In the genomic region with DNA sequence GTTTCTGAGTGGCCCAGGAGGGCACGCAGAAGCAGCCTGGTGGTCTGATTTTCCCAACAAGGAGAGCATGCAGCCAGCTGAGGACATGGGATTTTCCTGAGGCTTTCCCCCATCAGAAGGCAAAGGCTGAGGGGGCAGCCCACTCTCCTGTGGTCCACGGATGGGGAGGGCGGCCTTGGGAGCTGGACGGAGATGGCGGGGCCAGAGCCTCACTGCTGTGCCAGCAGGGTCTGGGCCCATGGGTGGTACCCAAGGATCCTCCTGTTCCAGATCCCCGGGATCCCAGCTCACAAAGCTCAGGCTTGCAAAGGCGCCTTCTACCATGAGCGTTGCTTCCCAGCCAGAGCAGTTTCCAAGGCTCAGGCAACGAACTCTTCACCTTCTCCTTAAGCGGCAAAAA, we compare ENCODE assay signal across 19 cellular contexts. TPM values are rescaled to one million over a fixed set of nuclear protein-coding genes. Genes with fewer than 3 reads are reported as not detected.
DNase-seq lines count a peak whose midpoint lies in the region; ATAC-seq, FAIRE-seq and TF ChIP-seq lines count a peak whose summit lies in the region.
"Had no signal": no experiment of that assay in that cellular context is flagged by ENCODE, and none has a peak within 500 bp of the region (broad histone marks: within the 10 kb centered on the region; RNA-seq: fewer than 3 reads in every experiment).

No MANE protein-coding gene starts in this region.

- H3K9me3 Mint-ChIP-seq in neural progenitor cell = no peaks in the 10 kb centered on the region
- no peaks in the 10 kb centered on the region for H3K9me3 Mint-ChIP-seq in stimulated activated naive B cell treated with anti-CD40 and anti-IgM and Interleukin-4, amounts not matched to agents 10 μg/mL and 1 μg/mL and 100 μg/mL, for 72 hours
- H3K9me3 Mint-ChIP-seq: CD4-positive, alpha-beta memory T cell; HFFc6 had no signal

- no peak overlapping the region for H3K4me3 Mint-ChIP-seq in neural progenitor cell
- no peak overlapping the region for H3K4me3 Mint-ChIP-seq in stimulated activated naive B cell treated with anti-CD40 and anti-IgM and Interleukin-4, amounts not matched to agents 10 μg/mL and 1 μg/mL and 100 μg/mL, for 72 hours
- H3K4me3 Mint-ChIP-seq: CD4-positive, alpha-beta memory T cell; HFFc6 had no signal

- H2BK5ac ChIP-seq in H1 (ENCODE audit: low read depth, low read length) = no peak overlapping the region

- H3F3A ChIP-seq in neural progenitor cell (ENCODE audit: low read depth) = no peaks in the 10 kb centered on the region

- H2BK120ac ChIP-seq in H1 (replicated peaks; ENCODE audit: low read depth, low read length) = no peak overlapping the region

- no peak overlapping the region for H3K14ac ChIP-seq in H1 (ENCODE audit: insufficient read length)

- H3K18ac ChIP-seq in H1 (ENCODE audit: extremely low read depth, low read length) = no peak overlapping the region

- H3K23ac ChIP-seq in H1 (ENCODE audit: insufficient read length) = no peak overlapping the region

- no peak overlapping the region for H4K5ac ChIP-seq in H1 (ENCODE audit: insufficient read length, low read depth, low read length)

- no peak overlapping the region for H2BK20ac ChIP-seq in H1 (ENCODE audit: low read length)

- DNase-seq in H1 (ENCODE audit: low read depth in 1 of 2, low spot score in 2 of 2) (no peak), neural progenitor cell (ENCODE audit: low spot score) (no peak), small intestine (no peak)
- DNase-seq in stimulated activated naive B cell treated with anti-CD40 and anti-IgM and Interleukin-4, amounts not matched to agents 10 μg/mL and 1 μg/mL and 100 μg/mL, for 72 hours = no peak
- DNase-seq: CD4-positive, alpha-beta memory T cell; DMS79; HCEC 1CT; HFFc6 had no signal

- H3K27me3 Mint-ChIP-seq in neural progenitor cell (ENCODE audit: insufficient read depth, low read depth) = peaks cover 15% of the 10 kb centered on the region
- peaks cover 9 to 36% of the 10 kb centered on the region in 2 donors for H3K27me3 Mint-ChIP-seq in stimulated activated naive B cell treated with anti-CD40 and anti-IgM and Interleukin-4, amounts not matched to agents 10 μg/mL and 1 μg/mL and 100 μg/mL, for 72 hours

- peak overlapping the region; percentile 54 for H3K27ac Mint-ChIP-seq in neural progenitor cell
- no peak overlapping the region for H3K27ac Mint-ChIP-seq in stimulated activated naive B cell treated with anti-CD40 and anti-IgM and Interleukin-4, amounts not matched to agents 10 μg/mL and 1 μg/mL and 100 μg/mL, for 72 hours
- H3K27ac Mint-ChIP-seq: HFFc6 had no signal

- no peak overlapping the region for H2BK15ac ChIP-seq in H1 (ENCODE audit: low read length)

- peak overlapping the region; percentile 15; the same call in 1 of the 2 replicates for H2AFZ ChIP-seq in KMS-11 (ENCODE audit: low read depth)
- H2AFZ ChIP-seq in H1 (ENCODE audit: low read length) = no peak overlapping the region
- no peak overlapping the region for H2AFZ ChIP-seq in neural progenitor cell (replicated peaks)

- H3K9ac ChIP-seq in KMS-11 = no peak overlapping the region
- no peak overlapping the region for H3K9ac ChIP-seq in H1 (replicated peaks in 1 of 4; ENCODE audit: extremely low read depth in 1 of 4, low read depth in 3 of 4, low read length in 3 of 4)
- no peak overlapping the region for H3K9ac ChIP-seq in neural progenitor cell

- CTCF ChIA-PET in H1 (lab: Charles Lee; ENCODE audit: partially characterized antibody) = interaction anchor here (0.8 to 3.5 kb wide), 11 partner anchors 10 to 227 kb away, joined by 3 to 19 read pairs (median 4); no protein-coding TSS in a partner anchor

- no peak overlapping the region for H2AK5ac ChIP-seq in H1 (ENCODE audit: low read depth, low read length)

- H3K4me3 ChIP-seq in KMS-11 (IDR thresholded peaks at IDR 0.05; ENCODE audit: insufficient read depth, low read depth, low read length) = no peak overlapping the region
- no peak overlapping the region for H3K4me3 ChIP-seq in H1 (ENCODE audit: extremely low read depth in 1 of 4, insufficient read depth in 2 of 4, low read depth in 3 of 4, low read length in 4 of 4)
- H3K4me3 ChIP-seq in neural progenitor cell = no peak overlapping the region
- no peak overlapping the region for H3K4me3 ChIP-seq in small intestine (ENCODE audit: low read depth in 1 of 2, low read length in 2 of 2)
- H3K4me3 ChIP-seq: A549, GM12878, K562 had no signal

- H3K36me3 ChIP-seq in KMS-11 (ENCODE audit: insufficient read depth) (no peaks in the 10 kb centered on the region), H1 (ENCODE audit: control insufficient read depth in 2 of 4, insufficient read depth in 4 of 4, low read length in 3 of 4) (no peaks in the 10 kb centered on the region; a peak in 1 of 8 replicates), neural progenitor cell (no peaks in the 10 kb centered on the region), small intestine (ENCODE audit: control insufficient read depth in 2 of 2, insufficient read depth in 2 of 2, low read length in 2 of 2) (no peaks in the 10 kb centered on the region)

- H4K91ac ChIP-seq in H1 (replicated peaks; ENCODE audit: insufficient read length, low read length) = no peak overlapping the region

- H3K79me2 ChIP-seq in KMS-11 (ENCODE audit: insufficient read depth, low read depth) (no peaks in the 10 kb centered on the region), H1 (ENCODE audit: control insufficient read depth in 1 of 2, insufficient read depth in 2 of 2, low read length in 2 of 2) (no peaks in the 10 kb centered on the region), neural progenitor cell (ENCODE audit: low read depth) (no peaks in the 10 kb centered on the region)

- H3K4me1 Mint-ChIP-seq in neural progenitor cell = peaks cover 23% of the 10 kb centered on the region
- H3K4me1 Mint-ChIP-seq in stimulated activated naive B cell treated with anti-CD40 and anti-IgM and Interleukin-4, amounts not matched to agents 10 μg/mL and 1 μg/mL and 100 μg/mL, for 72 hours = peaks cover 33 to 36% of the 10 kb centered on the region in 2 donors

- H3K36me3 Mint-ChIP-seq in neural progenitor cell = no peaks in the 10 kb centered on the region
- no peaks in the 10 kb centered on the region for H3K36me3 Mint-ChIP-seq in stimulated activated naive B cell treated with anti-CD40 and anti-IgM and Interleukin-4, amounts not matched to agents 10 μg/mL and 1 μg/mL and 100 μg/mL, for 72 hours
- H3K36me3 Mint-ChIP-seq: CD4-positive, alpha-beta memory T cell had no signal

- H3K4me2 ChIP-seq in KMS-11 = peak overlapping the region; percentile 33
- no peak overlapping the region for H3K4me2 ChIP-seq in H1 (ENCODE audit: insufficient read depth in 1 of 2, low read depth in 2 of 2, low read length in 2 of 2)
- no peak overlapping the region for H3K4me2 ChIP-seq in neural progenitor cell
- H3K4me2 ChIP-seq: A549 had no signal

- no peaks in the 10 kb centered on the region for H3K27me3 ChIP-seq in KMS-11 (ENCODE audit: insufficient read depth, low read depth)
- H3K27me3 ChIP-seq in H1 (replicated peaks in 1 of 4; ENCODE audit: control insufficient read depth in 3 of 4, extremely low read depth in 1 of 4, insufficient read depth in 3 of 4, low read length in 3 of 4) = peaks cover 2 to 22% (median 16%) of the 10 kb centered on the region in 4 experiments
- peaks cover 36% of the 10 kb centered on the region for H3K27me3 ChIP-seq in neural progenitor cell
- peaks cover 0 to 5% of the 10 kb centered on the region in 2 donors for H3K27me3 ChIP-seq in small intestine (ENCODE audit: control insufficient read depth in 2 of 2, insufficient read depth in 2 of 2, low read length in 2 of 2)

- H3K4me1 ChIP-seq in KMS-11 (ENCODE audit: low read depth, poor library complexity, severe bottlenecking) (peaks cover 38% of the 10 kb centered on the region), H1 (replicated peaks in 1 of 4; ENCODE audit: control insufficient read depth in 3 of 4, insufficient read depth in 4 of 4, low read length in 3 of 4) (peaks cover 0 to 3% (median under 1%) of the 10 kb centered on the region in 4 experiments; a peak in 2 of 7 replicates), neural progenitor cell (no peaks in the 10 kb centered on the region), small intestine (ENCODE audit: control insufficient read depth in 2 of 2, insufficient read depth in 1 of 2, low read depth in 1 of 2, low read length in 1 of 2) (no peaks in the 10 kb centered on the region)

- H4K8ac ChIP-seq in H1 (ENCODE audit: extremely low read depth, insufficient read depth, low read length) = peak overlapping the region; percentile 25; the same call in 1 of the 2 replicates

- H3K4ac ChIP-seq in H1 (replicated peaks; ENCODE audit: insufficient read length, low read depth, low read length) = no peak overlapping the region

- no peak overlapping the region for H2BK12ac ChIP-seq in H1 (ENCODE audit: low read depth, low read length)

- H3K9me3 ChIP-seq in H1 (ENCODE audit: insufficient read depth in 2 of 2, low read depth in 1 of 2, low read length in 1 of 2) = no peaks in the 10 kb centered on the region
- no peaks in the 10 kb centered on the region for H3K9me3 ChIP-seq in neural progenitor cell (ENCODE audit: low read depth)
- H3K9me3 ChIP-seq in small intestine (ENCODE audit: control insufficient read depth, low read depth) = no peaks in the 10 kb centered on the region
- H3K9me3 ChIP-seq: A549 had no signal

- no peak for ATAC-seq in stimulated activated naive B cell treated with anti-CD40 and anti-IgM and Interleukin-4, amounts not matched to agents 10 μg/mL and 1 μg/mL and 100 μg/mL, for 72 hours (replicated peaks)
- ATAC-seq in HG03521 (IDR thresholded peaks at IDR 0.05; ENCODE audit: unreplicated experiment) (no peak), GM19452 (IDR thresholded peaks at IDR 0.05; ENCODE audit: unreplicated experiment) (no peak)
- ATAC-seq: A549, GM12878, K562 had no signal

- no peak overlapping the region for H3K56ac ChIP-seq in H1 (replicated peaks; ENCODE audit: insufficient read length, low read depth, low read length)

- no peak for TF ChIP-seq RAD21 in H1 (IDR thresholded peaks at IDR 0.05 in 1 of 2, conservative IDR thresholded peaks at IDR 0.05 in 1 of 2; ENCODE audit: low read depth in 2 of 2, low read length in 2 of 2)

- TF ChIP-seq CTCF in C4-2B (conservative IDR thresholded peaks at IDR 0.05) (no peak), KMS-11 (conservative IDR thresholded peaks at IDR 0.05; ENCODE audit: low read depth, low read length) (no peak), H1 (IDR thresholded peaks at IDR 0.05; ENCODE audit: control extremely low read depth in 1 of 3, insufficient read depth in 1 of 3, low read depth in 1 of 3, low read length in 3 of 3) (no peak), neural progenitor cell (IDR thresholded peaks at IDR 0.05) (no peak)

- POLR2A ChIA-PET in H1 (lab: Charles Lee; ENCODE audit: partially characterized antibody) = no interaction called here

- H3K23me2 ChIP-seq in H1 (ENCODE audit: low read depth, low read length) = peaks cover under 1% of the 10 kb centered on the region; the same call in 1 of the 2 replicates

- no peak for TF ChIP-seq EP300 in H1 (IDR thresholded peaks at IDR 0.05; ENCODE audit: borderline replicate concordance in 1 of 2, low read depth in 2 of 2, low read length in 2 of 2)

- H4K20me1 ChIP-seq in KMS-11 (ENCODE audit: insufficient read depth) (no peaks in the 10 kb centered on the region), H1 (replicated peaks in 1 of 2; ENCODE audit: control insufficient read depth in 1 of 2, insufficient read depth in 2 of 2, low read length in 2 of 2) (peaks cover 2 to 7% of the 10 kb centered on the region in 2 experiments), neural progenitor cell (ENCODE audit: low read depth) (peaks cover 3% of the 10 kb centered on the region)

- peak overlapping the region; percentile 81; the same call in 1 of the 2 replicates for H3K27ac ChIP-seq in C4-2B
- no peak overlapping the region for H3K27ac ChIP-seq in KMS-11
- no peak overlapping the region for H3K27ac ChIP-seq in H1 (ENCODE audit: low read depth, low read length)
- H3K27ac ChIP-seq in neural progenitor cell = no peak overlapping the region
- no peak overlapping the region for H3K27ac ChIP-seq in small intestine (ENCODE audit: low read depth in 1 of 2, low read length in 1 of 2)
- H3K27ac ChIP-seq: A549 had no signal

- FAIRE-seq in H1 (lab: Jason Lieb, UNC) = no peak
- FAIRE-seq in small intestine (lab: Jason Lieb, UNC) = no peak
- FAIRE-seq: A549, GM12878, GM18507 had no signal

- H3K79me1 ChIP-seq in H1 (ENCODE audit: low read depth, low read length) = no peaks in the 10 kb centered on the region

- WGBS in H1 (ENCODE audit: extremely low coverage in 1 of 2, insufficient coverage in 1 of 2, insufficient read length in 1 of 2, insufficient replicate concordance in 2 of 2, low coverage in 1 of 2, low lambda C conversion rate in 2 of 2, missing lambda C conversion rate in 1 of 2), 2 experiments = 94% methylated on average over 9 of the region's 10 CpGs; no CpG with 5 or more reads in 1 of the 2 experiments
- WGBS in small intestine, 3 donors = 89 to 93% (median 90%) methylated on average over 10 of the region's 10 CpGs

- no peak for TF ChIP-seq POLR2A in H1 (IDR thresholded peaks at IDR 0.05; ENCODE audit: control extremely low read depth in 1 of 2, low read depth in 2 of 2, low read length in 2 of 2)

RNA-seq across cellular contexts. Expression of a gene that starts 39.0 kb away (rescaled TPM):
- 38.6 and 39.7 TPM in 2 replicates for total RNA-seq in H1 (2021; fragmentation: NEBNext Ultra II Directional; extraction: Animal tissue kit (Norgen Biotek cat#: 25700))
- 23.5 and 37.5 TPM in 2 replicates for polyA plus RNA-seq in H1 (2011; rRNA removed)
- 26.4 TPM for polyA plus RNA-seq in H1 (2011; cell fraction: cytosol; rRNA removed)
- polyA plus RNA-seq in H1 (2011; cell fraction: nucleus; rRNA removed) = 181 TPM
- polyA plus RNA-seq in H1 (2012, experiment 1 of 2) = 27.4 to 47.0 TPM (median 38.9 TPM) in 4 replicates
- polyA plus RNA-seq in H1 (2012, experiment 2 of 2) = 19.5 TPM
- 27.2 TPM for polyA plus RNA-seq in H1 (2013, experiment 1 of 2)
- polyA plus RNA-seq in H1 (2013, experiment 2 of 2) = 24.9 TPM
- polyA minus RNA-seq in H1 (2011; rRNA and poly(A)+ RNA removed) = 23.8 and 28.1 TPM in 2 replicates
- 33.8 TPM for polyA minus RNA-seq in H1 (2011; cell fraction: cytosol; rRNA and poly(A)+ RNA removed)
- polyA minus RNA-seq in H1 (2011; cell fraction: nucleus; rRNA and poly(A)+ RNA removed) = 44.5 TPM
- 7.5 and 27.3 TPM in 2 replicates for total RNA-seq in neural progenitor cell (ENCODE audit: low replicate concordance)
- polyA plus RNA-seq in small intestine = 10 to 100 TPM; 32.7 to 49.2 (median 39.8) TPM

RNA-seq across cellular contexts. Expression of a gene that starts 50.5 kb away (rescaled TPM):
- total RNA-seq in H1 (2021; fragmentation: NEBNext Ultra II Directional; extraction: Animal tissue kit (Norgen Biotek cat#: 25700)) = not detected in 2 replicates
- polyA plus RNA-seq in H1 (2011; rRNA removed) (0.02 and 0.03 TPM in 2 replicates), small intestine (100 to 1,000 TPM in 2 of 3 donors, 10 to 100 TPM in 1; 56.3 to 199 (median 192) TPM)
- 0.03 TPM for polyA plus RNA-seq in H1 (2011; cell fraction: cytosol; rRNA removed)
- 0.06 TPM for polyA plus RNA-seq in H1 (2011; cell fraction: nucleus; rRNA removed)
- polyA plus RNA-seq in H1 (2012, experiment 1 of 2) = 0.05 TPM in 1 of 4 replicates, not detected in the others
- 0.03 TPM for polyA plus RNA-seq in H1 (2012, experiment 2 of 2)
- polyA plus RNA-seq in H1 (2013, experiment 1 of 2) = not detected
- 0.02 TPM for polyA plus RNA-seq in H1 (2013, experiment 2 of 2)
- 0.22 TPM in 1 of 2 replicates, not detected in the other for polyA minus RNA-seq in H1 (2011; rRNA and poly(A)+ RNA removed)
- not detected for polyA minus RNA-seq in H1 (2011; cell fraction: cytosol; rRNA and poly(A)+ RNA removed)
- polyA minus RNA-seq in H1 (2011; cell fraction: nucleus; rRNA and poly(A)+ RNA removed) = not detected
- not detected in 2 replicates for total RNA-seq in neural progenitor cell (ENCODE audit: low replicate concordance)
- total RNA-seq: CD4-positive, alpha-beta memory T cell; H4; HFFc6 had no signal
- polyA plus RNA-seq: AG04450; BJ; CD4-positive, alpha-beta memory T cell had no signal
